Comparison of ENCODE assay signal across 8 cellular contexts in the genomic region with DNA sequence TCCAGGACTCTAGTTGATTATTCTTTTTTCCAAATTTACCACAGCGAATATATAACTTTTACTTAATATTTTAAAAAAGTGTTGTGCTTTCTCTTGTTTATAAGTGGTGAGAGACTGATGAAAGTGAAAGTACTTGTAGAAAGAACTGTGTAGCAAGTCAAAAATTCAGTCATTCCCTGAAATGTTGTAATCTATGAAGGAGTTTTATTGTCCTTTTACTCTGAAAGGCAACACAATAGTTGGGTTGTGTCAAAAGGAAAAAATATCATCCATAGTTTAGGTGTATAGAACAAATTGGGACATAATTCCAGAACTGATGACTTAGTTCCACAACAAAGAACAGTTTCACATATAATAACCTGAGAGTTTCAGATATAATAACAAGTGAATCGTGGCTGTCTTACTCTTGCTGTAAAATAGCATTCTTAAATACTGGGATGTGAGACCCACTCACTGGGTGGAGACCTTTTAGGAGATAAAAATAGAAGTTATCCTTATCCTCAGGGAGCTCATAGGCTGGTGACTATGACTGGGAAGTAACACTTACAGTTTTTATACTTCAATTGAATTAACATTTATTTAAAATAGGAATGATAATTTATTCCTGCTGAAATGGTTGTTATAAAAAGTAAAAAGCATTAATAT. TPM values are rescaled to one million over a fixed set of nuclear protein-coding genes. Genes with fewer than 3 reads are reported as not detected.
DNase-seq lines count a peak whose midpoint lies in the region; ATAC-seq, FAIRE-seq and TF ChIP-seq lines count a peak whose summit lies in the region.
"Had no signal": no experiment of that assay in that cellular context is flagged by ENCODE, and none has a peak within 500 bp of the region (broad histone marks: within the 10 kb centered on the region; RNA-seq: fewer than 3 reads in every experiment).

No MANE protein-coding gene starts in this region.

- H3K27me3 Mint-ChIP-seq in astrocyte (ENCODE audit: low read depth, unreplicated experiment), result no peaks in the 10 kb centered on the region
- peaks cover 0 to 2% (median 0%) of the 10 kb centered on the region in 3 donors for H3K27me3 Mint-ChIP-seq in immature natural killer cell (ENCODE audit: low read depth in 3 of 3)

- no peak for TF ChIP-seq CTCF in KMS-11 (conservative IDR thresholded peaks at IDR 0.05; ENCODE audit: low read depth, low read length)
- no peak for TF ChIP-seq CTCF in astrocyte (IDR thresholded peaks at IDR 0.05; ENCODE audit: insufficient read depth, low read depth, low read length)

- no peak overlapping the region for H3K4me3 ChIP-seq in KMS-11 (IDR thresholded peaks at IDR 0.05; ENCODE audit: insufficient read depth, low read depth, low read length)
- H3K4me3 ChIP-seq in astrocyte (ENCODE audit: insufficient read depth, low read depth, low read length), result no peak overlapping the region
- H3K4me3 ChIP-seq in stomach smooth muscle (ENCODE audit: low read length in 2 of 2), result peak overlapping the region; percentile 64 to 75
- H3K4me3 ChIP-seq in Karpas-422 (ENCODE audit: low read length), result no peak overlapping the region

- H3K27ac ChIP-seq in KMS-11 (no peak overlapping the region), astrocyte (ENCODE audit: low read depth, low read length) (no peak overlapping the region), stomach smooth muscle (ENCODE audit: low read length) (no peak overlapping the region), Karpas-422 (ENCODE audit: low read length) (no peak overlapping the region)

- peak overlapping the region; percentile 23 for H3K27ac Mint-ChIP-seq in astrocyte (ENCODE audit: unreplicated experiment)
- peak overlapping the region; percentile 98 to 100 (median 99) for H3K27ac Mint-ChIP-seq in immature natural killer cell

- H3K4me2 ChIP-seq in KMS-11, result peak overlapping the region; percentile 52
- peak overlapping the region; percentile 70 for H3K4me2 ChIP-seq in astrocyte (ENCODE audit: low read length)
- no peak overlapping the region for H3K4me2 ChIP-seq in Karpas-422 (ENCODE audit: low read depth, low read length, poor library complexity, severe bottlenecking)

- in situ Hi-C loops in G401 (cut with HindIII; ENCODE audit: low sequenced_read_pairs), result no loop called here

- H3K4me1 Mint-ChIP-seq in astrocyte (ENCODE audit: low read depth, unreplicated experiment) (peaks cover 10% of the 10 kb centered on the region), immature natural killer cell (peaks cover 53 to 82% of the 10 kb centered on the region in 2 donors)

- H3K4me1 ChIP-seq in KMS-11 (ENCODE audit: low read depth, poor library complexity, severe bottlenecking) (peaks cover 27% of the 10 kb centered on the region), astrocyte (ENCODE audit: insufficient read depth, low read length) (peaks cover 14% of the 10 kb centered on the region), stomach smooth muscle (ENCODE audit: control insufficient read depth, insufficient read depth, low read length) (peaks cover 9% of the 10 kb centered on the region), Karpas-422 (ENCODE audit: low read length) (peaks cover 5% of the 10 kb centered on the region)

- no peak for ATAC-seq in HG03442 (IDR thresholded peaks at IDR 0.05; ENCODE audit: unreplicated experiment)

- H3K4me3 Mint-ChIP-seq in astrocyte (ENCODE audit: unreplicated experiment) (no peak overlapping the region), immature natural killer cell (peak overlapping the region; percentile 85 to 92 (median 90))

- H3K79me2 ChIP-seq in KMS-11 (ENCODE audit: insufficient read depth, low read depth) (peaks cover 37% of the 10 kb centered on the region; the same call in 1 of the 2 replicates), astrocyte (ENCODE audit: insufficient read depth, low read length) (peaks cover 53% of the 10 kb centered on the region), Karpas-422 (ENCODE audit: low read length) (peaks cover 93% of the 10 kb centered on the region)

- H3K9ac ChIP-seq in KMS-11 (no peak overlapping the region), astrocyte (ENCODE audit: low read length) (peak overlapping the region; percentile 23), stomach smooth muscle (ENCODE audit: low read length in 2 of 2) (peak overlapping the region; percentile 14 to 73), Karpas-422 (ENCODE audit: low read length) (no peak overlapping the region)

- no peaks in the 10 kb centered on the region for H3K27me3 ChIP-seq in KMS-11 (ENCODE audit: insufficient read depth, low read depth)
- H3K27me3 ChIP-seq in astrocyte (ENCODE audit: insufficient read depth, low read length), result no peaks in the 10 kb centered on the region
- H3K27me3 ChIP-seq in stomach smooth muscle (ENCODE audit: control insufficient read depth in 1 of 2, insufficient read depth in 2 of 2, low read length in 2 of 2), result no peaks in the 10 kb centered on the region
- H3K27me3 ChIP-seq in Karpas-422 (ENCODE audit: low read length), result no peaks in the 10 kb centered on the region

- DNase-seq in astrocyte (ENCODE audit: low read depth) (no peak), immature natural killer cell (peak in 2 of 3 donors; percentile 45 to 46), G401 (ENCODE audit: low spot score) (no peak), Karpas-422 (no peak)
- DNase-seq: NCI-H526 had no signal

- no peaks in the 10 kb centered on the region for H3K9me2 ChIP-seq in Karpas-422 (replicated peaks; ENCODE audit: insufficient read depth, low read length)

- H3K9me3 Mint-ChIP-seq in astrocyte (ENCODE audit: unreplicated experiment), result no peaks in the 10 kb centered on the region
- no peaks in the 10 kb centered on the region for H3K9me3 Mint-ChIP-seq in immature natural killer cell

- peaks cover 10% of the 10 kb centered on the region for H3K36me3 Mint-ChIP-seq in astrocyte (ENCODE audit: low read depth, unreplicated experiment)
- H3K36me3 Mint-ChIP-seq in immature natural killer cell, result peaks cover 18 to 28% (median 20%) of the 10 kb centered on the region in 3 donors

- FAIRE-seq in astrocyte (lab: Jason Lieb, UNC), result no peak

- no peak overlapping the region for H2AFZ ChIP-seq in KMS-11 (ENCODE audit: low read depth)
- H2AFZ ChIP-seq in astrocyte (ENCODE audit: low read depth, low read length), result no peak overlapping the region
- no peak overlapping the region for H2AFZ ChIP-seq in Karpas-422 (ENCODE audit: low read length)

- peaks cover 11% of the 10 kb centered on the region; the same call in 1 of the 2 replicates for H4K20me1 ChIP-seq in KMS-11 (ENCODE audit: insufficient read depth)
- H4K20me1 ChIP-seq in astrocyte (ENCODE audit: insufficient read depth, low read length), result peaks cover 7% of the 10 kb centered on the region
- no peaks in the 10 kb centered on the region for H4K20me1 ChIP-seq in Karpas-422 (ENCODE audit: insufficient read depth, low read depth, low read length)

- H3K36me3 ChIP-seq in KMS-11 (ENCODE audit: insufficient read depth), result peaks cover 6% of the 10 kb centered on the region; the same call in 1 of the 2 replicates
- H3K36me3 ChIP-seq in astrocyte (ENCODE audit: insufficient read depth, low read length), result peaks cover 2% of the 10 kb centered on the region
- H3K36me3 ChIP-seq in stomach smooth muscle (ENCODE audit: control insufficient read depth in 2 of 2, insufficient read depth in 2 of 2, low read length in 2 of 2), result no peaks in the 10 kb centered on the region
- H3K36me3 ChIP-seq in Karpas-422 (ENCODE audit: insufficient read depth, low read length), result peaks cover 31% of the 10 kb centered on the region

- H3K9me3 ChIP-seq in astrocyte (ENCODE audit: insufficient read depth, low read depth, low read length), result no peaks in the 10 kb centered on the region
- no peaks in the 10 kb centered on the region for H3K9me3 ChIP-seq in stomach smooth muscle (ENCODE audit: control insufficient read depth in 2 of 2, low read length in 2 of 2)
- no peaks in the 10 kb centered on the region for H3K9me3 ChIP-seq in Karpas-422 (ENCODE audit: low read length)

RNA-seq across cellular contexts. Expression of gene CYB5B, which starts 20.6 kb away (rescaled TPM):
- 127 and 149 TPM in 2 replicates for total RNA-seq in astrocyte
- polyA plus RNA-seq in immature natural killer cell, result 100 to 1,000 TPM; 210 to 235 (median 233) TPM
- total RNA-seq in G401 (2014; rRNA removed; shearing (Covaris generic)), result 72.8 and 112 TPM in 2 replicates
- 33.9 and 194 TPM in 2 replicates for total RNA-seq in Karpas-422 (2014; rRNA removed; shearing (Covaris generic); ENCODE audit: low replicate concordance)

RNA-seq across cellular contexts. Expression of gene TERF2, which starts 59.2 kb away (rescaled TPM):
- 26.4 and 31.3 TPM in 2 replicates for total RNA-seq in astrocyte
- 10 to 100 TPM; 10.8 to 25.2 (median 17.0) TPM for polyA plus RNA-seq in immature natural killer cell
- total RNA-seq in G401 (2014; rRNA removed; shearing (Covaris generic)), result 24.0 and 31.5 TPM in 2 replicates
- 22.1 and 43.5 TPM in 2 replicates for total RNA-seq in Karpas-422 (2014; rRNA removed; shearing (Covaris generic); ENCODE audit: low replicate concordance)

Comparison
In these comparisons a context has a peak if more than half of its experiments do, and no peak if none do; other contexts are left out.
1. H3K4me3 ChIP-seq: peak in stomach smooth muscle (2 of 2); none in KMS-11 (single experiment), astrocyte (single experiment) and Karpas-422 (single experiment).
2. H3K9ac ChIP-seq: peak in astrocyte (single experiment) and stomach smooth muscle (2 of 2); none in KMS-11 (single experiment) and Karpas-422 (single experiment).
3. DNase-seq: peak in immature natural killer cell (2 of 3); none in astrocyte (single experiment), G401 (single experiment) and Karpas-422 (single experiment).